In genomic region chr19:47494729-47495128, GRCh38 we compare ENCODE assay signal across 16 cellular contexts. TPM values are rescaled to one million over a fixed set of nuclear protein-coding genes. Genes with fewer than 3 reads are reported as not detected.
DNase-seq lines count a peak whose midpoint lies in the region; ATAC-seq and TF ChIP-seq lines count a peak whose summit lies in the region.
"Had no signal": no experiment of that assay in that cellular context is flagged by ENCODE, and none has a peak within 500 bp of the region (broad histone marks: within the 10 kb centered on the region; RNA-seq: fewer than 3 reads in every experiment).

No MANE protein-coding gene starts in this region.

- H3K4me1 ChIP-seq in BE2C (peaks cover 34% of the 10 kb centered on the region), colonic mucosa (no peaks in the 10 kb centered on the region)
- H3K4me1 ChIP-seq: transverse colon had no signal

- TF ChIP-seq CTCF in BE2C (IDR thresholded peaks at IDR 0.05; ENCODE audit: low read depth, low read length) (no peak), colonic mucosa (IDR thresholded peaks at IDR 0.05) (no peak)

- H3K27me3 ChIP-seq in BE2C (no peaks in the 10 kb centered on the region), colonic mucosa (no peaks in the 10 kb centered on the region)
- H3K27me3 ChIP-seq: neutrophil, transverse colon had no signal

- intact Hi-C loops in colonic mucosa (cut with DNase I): no loop called here

- H3K9me3 ChIP-seq in BE2C: no peaks in the 10 kb centered on the region
- H3K9me3 ChIP-seq in colonic mucosa: no peaks in the 10 kb centered on the region
- H3K9me3 ChIP-seq: neutrophil, transverse colon had no signal

- ATAC-seq in GM21737 (IDR thresholded peaks at IDR 0.05; ENCODE audit: unreplicated experiment): no peak
- ATAC-seq: GM23338 had no signal

- no peak overlapping the region for H3K9ac ChIP-seq in colonic mucosa (ENCODE audit: low read depth in 2 of 2, low read length in 2 of 2)

- no peak overlapping the region for H3K27ac ChIP-seq in colonic mucosa
- H3K27ac ChIP-seq: neutrophil, transverse colon had no signal

- peak; percentile 94 for DNase-seq in BE2C
- peak; percentile 44 to 98 (median 92) for DNase-seq in HUDEP-2 (lab: John Stamatoyannopoulos, UW; ENCODE audit: unreplicated experiment in 76 of 76)
- peak; percentile 75 for DNase-seq in NCI-H69 (lab: John Stamatoyannopoulos, UW)
- peak; percentile 44 for DNase-seq in colonic mucosa
- no peak for DNase-seq in NK-92 (lab: John Stamatoyannopoulos, UW; ENCODE audit: unreplicated experiment)
- DNase-seq in AG20443 (ENCODE audit: low spot score): no peak
- no peak for DNase-seq in NCI-H526 (lab: John Stamatoyannopoulos, UW)
- DNase-seq: amniotic stem cell; mesendoderm; NCI-H526 treated with DMSO at 0.1 percent for 48 hours; stimulated activated CD4-positive, alpha-beta T cell treated with anti-CD3 and anti-CD28 coated beads, Interleukin-4, amount 100 ng/mL, for 4 hours; transverse colon had no signal

- H3K36me3 ChIP-seq in BE2C: peaks cover 7% of the 10 kb centered on the region
- H3K36me3 ChIP-seq in colonic mucosa: no peaks in the 10 kb centered on the region

- H3K4me3 ChIP-seq in BE2C (ENCODE audit: low read depth, low read length) (peak overlapping the region; percentile 17; the same call in 1 of the 2 replicates), colonic mucosa (no peak overlapping the region)
- H3K4me3 ChIP-seq: GM23338, transverse colon had no signal

RNA-seq across cellular contexts. Expression of gene KPTN, which starts 10.7 kb away (rescaled TPM):
- polyA plus RNA-seq in BE2C (2012; ENCODE audit: insufficient read depth, insufficient read length, low read depth): 27.9 TPM
- total RNA-seq in colonic mucosa: 10 to 100 TPM in 1 of 2 donors, 1 to 10 TPM in 1; 8.6 to 13.3 TPM

RNA-seq across cellular contexts. Expression of gene NAPA, which starts 20.1 kb away (rescaled TPM):
- polyA plus RNA-seq in BE2C (2012; ENCODE audit: insufficient read depth, insufficient read length, low read depth): 386 TPM
- 100 to 1,000 TPM; 111 to 115 TPM for total RNA-seq in colonic mucosa

RNA-seq across cellular contexts. Expression of gene SLC8A2, which starts 23.0 kb away (rescaled TPM):
- 1.8 TPM for polyA plus RNA-seq in BE2C (2012; ENCODE audit: insufficient read depth, insufficient read length, low read depth)
- 1 to 10 TPM in 1 of 2 donors, under 1 TPM in 1; 0.74 to 2.3 TPM for total RNA-seq in colonic mucosa
- total RNA-seq: activated T-helper 1 cell treated with anti-CD3 and anti-CD28 coated beads, Interleukin-12 subunit alpha, Interleukin-12 subunit beta, Interleukin-2, Interleukin-4 antibody, amounts not matched to agents 30 ng/mL and 10 ng/mL and 1 ng/mL, durations not matched to agents 14 hours and 24 hours and 36 hours had no signal

Comparison
In these comparisons a context has a peak if more than half of its experiments do, and no peak if none do; other contexts are left out.
1. DNase-seq: peak in BE2C (single experiment), HUDEP-2 (76 of 76), NCI-H69 (single experiment) and colonic mucosa (single experiment); none in NK-92 (single experiment), AG20443 (single experiment) and NCI-H526 (0 of 2).